In genomic region chr2:237244976-237245646, GRCh38 we compare ENCODE assay signal across 17 cellular contexts.
DNase-seq lines count a peak whose midpoint lies in the region; ATAC-seq and TF ChIP-seq lines count a peak whose summit lies in the region.
"Had no signal": no experiment of that assay in that cellular context is flagged by ENCODE, and none has a peak within 500 bp of the region (broad histone marks: within the 10 kb centered on the region; RNA-seq: fewer than 3 reads in every experiment).

No MANE protein-coding gene starts in this region.

- H3K9me2 ChIP-seq in hepatocyte (replicated peaks; ENCODE audit: insufficient read depth) (no peaks in the 10 kb centered on the region), PC-9 (ENCODE audit: insufficient read depth) (no peaks in the 10 kb centered on the region; the same call in 1 of the 2 replicates)

- BruUV-seq in PC-9 (replicated peaks; lab: Mats Ljungman, UMichigan), result no TSS peak

- CTCF ChIA-PET in CD4-positive, alpha-beta T cell (lab: Charles Lee), result no interaction called here
- CTCF ChIA-PET in PC-9 (lab: Charles Lee), result no interaction called here

- intact Hi-C loops in body of pancreas (cut with DNase I), result no loop called here
- intact Hi-C loops in CD4-positive, alpha-beta T cell (cut with DNase I, micrococcal nuclease), result no loop called here
- intact Hi-C loops in PC-9 (cut with micrococcal nuclease; ENCODE audit: unreplicated experiment), result no loop called here

- H3K36me3 ChIP-seq in body of pancreas (replicated peaks in 1 of 2; ENCODE audit: insufficient read depth in 1 of 2, low read depth in 2 of 2) (no peaks in the 10 kb centered on the region), hepatocyte (replicated peaks; ENCODE audit: insufficient read depth, low read depth) (no peaks in the 10 kb centered on the region), PC-9 (ENCODE audit: low read depth) (no peaks in the 10 kb centered on the region)
- H3K36me3 ChIP-seq: SJSA1 had no signal

- H3K4me1 ChIP-seq in body of pancreas, result no peaks in the 10 kb centered on the region
- no peaks in the 10 kb centered on the region for H3K4me1 ChIP-seq in hepatocyte (ENCODE audit: insufficient read depth)
- H3K4me1 ChIP-seq in PC-9 (replicated peaks; ENCODE audit: insufficient read depth), result no peaks in the 10 kb centered on the region
- H3K4me1 ChIP-seq: SJSA1 had no signal

- DNase-seq in GM04504 (ENCODE audit: low read depth) (peak; percentile 82), body of pancreas (no peak), hepatocyte (ENCODE audit: low spot score) (no peak), osteocyte (ENCODE audit: extremely low spot score, unreplicated experiment) (no peak), PC-9 (no peak), AG08396 (ENCODE audit: low spot score) (no peak)
- DNase-seq in CD4-positive, alpha-beta T cell, result no peak
- DNase-seq: activated CD4-positive, alpha-beta T cell treated with anti-CD3 and anti-CD28 coated beads, Interleukin-2, amount 50 U/mL, for 1 hour; activated T-cell treated with anti-CD3 and anti-CD28 coated beads, Interleukin-2, amount 50 U/mL, for 72 hours; CD4-positive, alpha-beta memory T cell; dermis blood vessel endothelial cell; NK-92 treated with Interleukin-12 subunit alpha and Interleukin-12 subunit beta, amount 100 ng/mL, for 24 hours; nucleus accumbens; substantia nigra had no signal

- H3K4me3 ChIP-seq in body of pancreas, result no peak overlapping the region
- no peak overlapping the region for H3K4me3 ChIP-seq in hepatocyte
- no peak overlapping the region for H3K4me3 ChIP-seq in skin epidermis
- H3K4me3 ChIP-seq in PC-9, result no peak overlapping the region
- H3K4me3 ChIP-seq: SJSA1 had no signal

- no peaks in the 10 kb centered on the region for H4K20me1 ChIP-seq in hepatocyte (ENCODE audit: insufficient read depth, poor library complexity, severe bottlenecking)
- no peaks in the 10 kb centered on the region for H4K20me1 ChIP-seq in PC-9 (ENCODE audit: insufficient read depth)

- H3K4me2 ChIP-seq in hepatocyte, result no peak overlapping the region
- no peak overlapping the region for H3K4me2 ChIP-seq in PC-9

- no peak for TF ChIP-seq CTCF in body of pancreas (IDR thresholded peaks at IDR 0.05)
- no peak for TF ChIP-seq CTCF in hepatocyte (IDR thresholded peaks at IDR 0.05; ENCODE audit: poor library complexity)
- no peak for TF ChIP-seq CTCF in CD4-positive, alpha-beta T cell (IDR thresholded peaks at IDR 0.05)
- no peak for TF ChIP-seq CTCF in osteocyte (IDR thresholded peaks at IDR 0.05)
- no peak for TF ChIP-seq CTCF in PC-9 (conservative IDR thresholded peaks at IDR 0.05)

- no peak overlapping the region for H3K4me3 Mint-ChIP-seq in CD4-positive, alpha-beta T cell
- no peak overlapping the region for H3K4me3 Mint-ChIP-seq in osteocyte (ENCODE audit: unreplicated experiment)
- H3K4me3 Mint-ChIP-seq: activated T-cell treated with anti-CD3 and anti-CD28 coated beads, Interleukin-2, amount 50 U/mL, for 72 hours; CD4-positive, alpha-beta memory T cell; mesothelial cell of epicardium had no signal

- no peaks in the 10 kb centered on the region for H3K79me2 ChIP-seq in hepatocyte
- H3K79me2 ChIP-seq in PC-9 (ENCODE audit: low read depth), result no peaks in the 10 kb centered on the region

- H2AFZ ChIP-seq in hepatocyte, result no peak overlapping the region
- H2AFZ ChIP-seq in PC-9, result no peak overlapping the region

- H3K27ac ChIP-seq in body of pancreas, result peak overlapping the region in 1 of 4 donors; percentile 4
- H3K27ac ChIP-seq in hepatocyte, result peak overlapping the region; percentile 20
- H3K27ac ChIP-seq in skin epidermis, result peak overlapping the region in 14 of 21 experiments; percentile 2 to 77 (median 60)
- H3K27ac ChIP-seq in CD4-positive, alpha-beta T cell (ENCODE audit: low read depth, low read length), result no peak overlapping the region
- no peak overlapping the region for H3K27ac ChIP-seq in PC-9
- H3K27ac ChIP-seq: SJSA1 had no signal

- H3K9me3 ChIP-seq in body of pancreas (peaks cover 0 to 4% (median 0%) of the 10 kb centered on the region in 3 donors), hepatocyte (ENCODE audit: low read depth) (no peaks in the 10 kb centered on the region), PC-9 (ENCODE audit: insufficient read depth, low read depth) (peaks cover 24% of the 10 kb centered on the region)
- H3K9me3 ChIP-seq in CD4-positive, alpha-beta T cell (ENCODE audit: control insufficient read depth, low read length), result no peaks in the 10 kb centered on the region

- WGBS in body of pancreas, 2 donors, result 71 to 81% methylated on average over 3 of the region's 3 CpGs
- WGBS in hepatocyte (ENCODE audit: low lambda C conversion rate, missing lambda C conversion rate), result 87% methylated on average over 3 of the region's 3 CpGs

- TF ChIP-seq POLR2A in body of pancreas (IDR thresholded peaks at IDR 0.05), result no peak

- peaks cover 7% of the 10 kb centered on the region for H3K9me3 Mint-ChIP-seq in CD4-positive, alpha-beta T cell
- peaks cover 22% of the 10 kb centered on the region for H3K9me3 Mint-ChIP-seq in osteocyte (ENCODE audit: unreplicated experiment)

- no peaks in the 10 kb centered on the region for H3K36me3 Mint-ChIP-seq in CD4-positive, alpha-beta T cell (ENCODE audit: low read depth)
- peaks cover 7% of the 10 kb centered on the region for H3K36me3 Mint-ChIP-seq in osteocyte (ENCODE audit: unreplicated experiment)
- H3K36me3 Mint-ChIP-seq: CD4-positive, alpha-beta memory T cell had no signal

- no peaks in the 10 kb centered on the region for H3K4me1 Mint-ChIP-seq in CD4-positive, alpha-beta T cell (ENCODE audit: low read depth)
- no peaks in the 10 kb centered on the region for H3K4me1 Mint-ChIP-seq in osteocyte (ENCODE audit: unreplicated experiment)
- H3K4me1 Mint-ChIP-seq: CD4-positive, alpha-beta memory T cell; mesothelial cell of epicardium had no signal

- H3K27me3 ChIP-seq in body of pancreas, result no peaks in the 10 kb centered on the region
- H3K27me3 ChIP-seq in hepatocyte, result no peaks in the 10 kb centered on the region
- H3K27me3 ChIP-seq in CD4-positive, alpha-beta T cell (ENCODE audit: control insufficient read depth, insufficient read depth, low read length), result no peaks in the 10 kb centered on the region
- H3K27me3 ChIP-seq in PC-9 (ENCODE audit: insufficient read depth, low read depth), result no peaks in the 10 kb centered on the region
- H3K27me3 ChIP-seq: SJSA1 had no signal

- H3K27me3 Mint-ChIP-seq in CD4-positive, alpha-beta T cell, result peaks cover 25% of the 10 kb centered on the region
- no peaks in the 10 kb centered on the region for H3K27me3 Mint-ChIP-seq in osteocyte (ENCODE audit: unreplicated experiment)

- ATAC-seq in body of pancreas, result peak; percentile 38
- no peak for ATAC-seq in CD4-positive, alpha-beta T cell (ENCODE audit: poor library complexity)
- ATAC-seq: activated T-cell treated with anti-CD3 and anti-CD28 coated beads, Interleukin-2, amount 50 U/mL, for 72 hours had no signal

- H3F3A ChIP-seq in PC-9 (ENCODE audit: insufficient read depth, low read depth), result no peaks in the 10 kb centered on the region

- POLR2A ChIA-PET in CD4-positive, alpha-beta T cell (lab: Charles Lee), result no interaction called here
- POLR2A ChIA-PET in PC-9 (lab: Charles Lee; ENCODE audit: unreplicated experiment), result no interaction called here

- no peak overlapping the region for H3K27ac Mint-ChIP-seq in CD4-positive, alpha-beta T cell
- H3K27ac Mint-ChIP-seq in osteocyte (ENCODE audit: unreplicated experiment), result no peak overlapping the region
- H3K27ac Mint-ChIP-seq: activated T-cell treated with anti-CD3 and anti-CD28 coated beads, Interleukin-2, amount 50 U/mL, for 72 hours; CD4-positive, alpha-beta memory T cell; mesothelial cell of epicardium had no signal

Comparison
In these comparisons a context has a peak if more than half of its experiments do, and no peak if none do; other contexts are left out.
1. H3K27ac ChIP-seq: peak in hepatocyte (single experiment) and skin epidermis (14 of 21); none in CD4-positive, alpha-beta T cell (single experiment) and PC-9 (single experiment).